In genomic region chr5:97714426-97714825, GRCh38 we compare ENCODE assay signal across 37 cellular contexts.
"Had no signal": no experiment of that assay in that cellular context is flagged by ENCODE, and none has a peak within 500 bp of the region (broad histone marks: within the 10 kb centered on the region; RNA-seq: fewer than 3 reads in every experiment).

No MANE protein-coding gene starts in this region.

- H3K4me1 Mint-ChIP-seq: activated CD4-positive, alpha-beta memory T cell treated with anti-CD3 and anti-CD28 coated beads, Interleukin-2, amount 10 ng/mL, durations not matched to agents 7 days and 5 days; activated CD8-positive, alpha-beta memory T cell treated with anti-CD3 and anti-CD28 coated beads, Interleukin-2, amount 10 ng/mL, durations not matched to agents 7 days and 5 days; activated naive CD4-positive, alpha-beta T cell treated with anti-CD3 and anti-CD28 coated beads, Interleukin-2, amount 10 ng/mL, durations not matched to agents 7 days and 5 days; activated naive CD8-positive, alpha-beta T cell treated with anti-CD3 and anti-CD28 coated beads, Interleukin-2, amount 50 U/mL, for 24 hours; brain; T-cell; T-helper 17 cell had no signal

- H3K36me3 ChIP-seq: Peyer's patch, SJSA1 had no signal

- H3K27ac ChIP-seq: KMS-11, Peyer's patch, SJSA1, VCaP had no signal

- H3K9me3 Mint-ChIP-seq: activated naive CD4-positive, alpha-beta T cell treated with anti-CD3 and anti-CD28 coated beads, Interleukin-2, amount 10 ng/mL, durations not matched to agents 7 days and 5 days; activated naive CD8-positive, alpha-beta T cell treated with anti-CD3 and anti-CD28 coated beads, Interleukin-2, amount 50 U/mL, for 24 hours; brain had no signal

- H3K4me1 ChIP-seq: Peyer's patch, SJSA1 had no signal

- DNase-seq: activated CD4-positive, alpha-beta memory T cell treated with anti-CD3 and anti-CD28 coated beads, Interleukin-2, amount 10 ng/mL, durations not matched to agents 7 days and 5 days; activated CD4-positive, alpha-beta T cell treated with anti-CD3 and anti-CD28 coated beads for 1 hour; activated CD4-positive, alpha-beta T cell treated with anti-CD3 and anti-CD28 coated beads for 48 hours; activated CD4-positive, CD25-positive, alpha-beta regulatory T cell; activated CD8-positive, alpha-beta memory T cell treated with anti-CD3 and anti-CD28 coated beads for 24 hours; activated CD8-positive, alpha-beta memory T cell treated with anti-CD3 and anti-CD28 coated beads, Interleukin-2, amount 10 ng/mL, durations not matched to agents 7 days and 5 days; activated CD8-positive, alpha-beta memory T cell treated with anti-CD3 and anti-CD28 coated beads, Interleukin-2, amount 50 U/mL, for 48 hours; activated effector memory CD4-positive, alpha-beta T cell treated with Interleukin-2 at 50 U/mL for 16 hours; activated naive CD4-positive, alpha-beta T cell treated with anti-CD3 and anti-CD28 coated beads, Interleukin-2, amount 10 ng/mL, durations not matched to agents 7 days and 5 days; activated naive CD8-positive, alpha-beta T cell treated with anti-CD3 and anti-CD28 coated beads, Interleukin-2, amount 50 U/mL, for 24 hours; activated T-cell treated with anti-CD3 and anti-CD28 coated beads, Interleukin-2, amount 50 U/mL, for 48 hours; anterior cingulate cortex; caudate nucleus; cerebellar nuclear complex; MM.1S; MV-4-11; NCI-H1092; NCI-H1436 treated with DMSO at 0.1 percent for 48 hours; NCI-H1694 treated with DMSO at 0.1 percent for 48 hours; NCI-H2029; NCI-H2171; NCI-H510A; NCI-H526; NK-92 treated with Interleukin-12 subunit alpha and Interleukin-12 subunit beta, amount 100 ng/mL, for 24 hours; PC-3; Peyer's patch; RPMI8226; SHP77 treated with DMSO at 0.1 percent for 48 hours; T-cell; T-helper 17 cell; T-helper 9 cell had no signal

- H3K27me3 Mint-ChIP-seq: activated CD4-positive, alpha-beta memory T cell treated with anti-CD3 and anti-CD28 coated beads, Interleukin-2, amount 10 ng/mL, durations not matched to agents 7 days and 5 days; activated CD8-positive, alpha-beta memory T cell treated with anti-CD3 and anti-CD28 coated beads, Interleukin-2, amount 10 ng/mL, durations not matched to agents 7 days and 5 days; activated naive CD4-positive, alpha-beta T cell treated with anti-CD3 and anti-CD28 coated beads, Interleukin-2, amount 10 ng/mL, durations not matched to agents 7 days and 5 days; activated naive CD8-positive, alpha-beta T cell; activated naive CD8-positive, alpha-beta T cell treated with anti-CD3 and anti-CD28 coated beads, Interleukin-2, amount 50 U/mL, for 24 hours; brain; T-cell; T-helper 17 cell had no signal

- H3K4me3 ChIP-seq: Peyer's patch, SJSA1 had no signal

- H3K27ac Mint-ChIP-seq: activated CD4-positive, alpha-beta memory T cell treated with anti-CD3 and anti-CD28 coated beads, Interleukin-2, amount 10 ng/mL, durations not matched to agents 7 days and 5 days; activated CD8-positive, alpha-beta memory T cell treated with anti-CD3 and anti-CD28 coated beads, Interleukin-2, amount 10 ng/mL, durations not matched to agents 7 days and 5 days; activated naive CD4-positive, alpha-beta T cell treated with anti-CD3 and anti-CD28 coated beads, Interleukin-2, amount 10 ng/mL, durations not matched to agents 7 days and 5 days; activated naive CD8-positive, alpha-beta T cell; activated naive CD8-positive, alpha-beta T cell treated with anti-CD3 and anti-CD28 coated beads, Interleukin-2, amount 50 U/mL, for 24 hours; brain; T-cell; T-helper 17 cell had no signal

- H3K36me3 Mint-ChIP-seq: activated CD8-positive, alpha-beta memory T cell treated with anti-CD3 and anti-CD28 coated beads, Interleukin-2, amount 10 ng/mL, durations not matched to agents 7 days and 5 days; activated naive CD4-positive, alpha-beta T cell treated with anti-CD3 and anti-CD28 coated beads, Interleukin-2, amount 10 ng/mL, durations not matched to agents 7 days and 5 days; activated naive CD8-positive, alpha-beta T cell; brain; T-cell had no signal

- H3K27me3 ChIP-seq: Peyer's patch, SJSA1 had no signal

- H3K4me3 Mint-ChIP-seq: activated CD4-positive, alpha-beta memory T cell treated with anti-CD3 and anti-CD28 coated beads, Interleukin-2, amount 10 ng/mL, durations not matched to agents 7 days and 5 days; activated CD8-positive, alpha-beta memory T cell treated with anti-CD3 and anti-CD28 coated beads, Interleukin-2, amount 10 ng/mL, durations not matched to agents 7 days and 5 days; activated naive CD4-positive, alpha-beta T cell treated with anti-CD3 and anti-CD28 coated beads, Interleukin-2, amount 10 ng/mL, durations not matched to agents 7 days and 5 days; activated naive CD8-positive, alpha-beta T cell; activated naive CD8-positive, alpha-beta T cell treated with anti-CD3 and anti-CD28 coated beads, Interleukin-2, amount 50 U/mL, for 24 hours; brain; T-cell; T-helper 17 cell had no signal

- ATAC-seq: activated CD8-positive, alpha-beta memory T cell treated with anti-CD3 and anti-CD28 coated beads, Interleukin-2, amount 10 ng/mL, durations not matched to agents 7 days and 5 days; activated naive CD8-positive, alpha-beta T cell treated with anti-CD3 and anti-CD28 coated beads, Interleukin-2, amount 50 U/mL, for 24 hours; PC-3; SK-N-SH treated with all-trans-retinoic acid at 6 μM for 48 hours; T-cell; T-helper 17 cell had no signal

- H3K9me3 ChIP-seq: Peyer's patch had no signal
